9 cellular contexts compared by ENCODE assay signal in the genomic region with DNA sequence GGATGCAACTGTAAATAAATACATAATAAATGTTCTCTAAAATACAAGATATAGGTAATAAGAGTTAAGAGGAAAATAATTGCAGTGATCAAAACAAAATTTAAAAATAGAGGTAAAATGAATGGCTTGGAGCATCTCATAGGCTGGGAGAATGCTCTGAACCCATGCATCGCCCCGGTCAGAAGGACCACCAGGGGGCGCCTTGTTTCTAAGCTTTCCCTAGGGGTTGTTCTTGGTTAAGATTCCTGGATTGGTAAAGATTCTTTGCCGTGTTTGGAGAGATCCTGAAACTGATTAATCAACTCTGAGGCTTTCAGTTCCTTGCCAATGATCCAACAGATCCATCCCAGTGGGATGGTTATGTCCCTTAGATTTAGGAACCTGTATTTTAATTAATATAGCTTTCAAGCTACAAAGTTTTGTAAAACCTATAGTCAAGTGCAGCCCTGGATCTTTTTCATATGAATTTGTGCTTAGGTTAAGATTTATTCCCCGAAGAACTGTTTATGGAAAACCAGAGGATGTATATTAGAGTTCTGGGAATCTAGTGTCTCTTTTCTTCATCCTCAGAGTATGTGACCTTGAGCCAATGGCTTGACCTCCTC. TPM values are rescaled to one million over a fixed set of nuclear protein-coding genes. Genes with fewer than 3 reads are reported as not detected.
DNase-seq lines count a peak whose midpoint lies in the region; ATAC-seq, FAIRE-seq and TF ChIP-seq lines count a peak whose summit lies in the region.
"Had no signal": no experiment of that assay in that cellular context is flagged by ENCODE, and none has a peak within 500 bp of the region (broad histone marks: within the 10 kb centered on the region; RNA-seq: fewer than 3 reads in every experiment).

No MANE protein-coding gene starts in this region.

- no peak overlapping the region for H3K4me3 Mint-ChIP-seq in activated T-helper 1 cell treated with anti-CD3 and anti-CD28 coated beads, Interleukin-12 subunit alpha, Interleukin-12 subunit beta, Interleukin-2, Interleukin-4 antibody, amounts not matched to agents 30 ng/mL and 10 ng/mL and 1 ng/mL, durations not matched to agents 14 hours and 24 hours and 36 hours
- H3K4me3 Mint-ChIP-seq: activated naive CD8-positive, alpha-beta T cell had no signal

- peaks cover 0 to 8% (median 0%) of the 10 kb centered on the region in 3 experiments for H3K27me3 ChIP-seq in neuronal stem cell (ENCODE audit: control insufficient read depth in 3 of 3, insufficient read depth in 3 of 3, low read depth in 1 of 3, low read length in 3 of 3)

- no peaks in the 10 kb centered on the region for H3K4me1 ChIP-seq in neuronal stem cell (ENCODE audit: control insufficient read depth in 2 of 2, insufficient read depth in 1 of 2, low read depth in 1 of 2, low read length in 2 of 2)

- H2AFZ ChIP-seq in neuronal stem cell (ENCODE audit: low read length) = no peak overlapping the region

- intact Hi-C loops in activated T-helper 1 cell treated with anti-CD3 and anti-CD28 coated beads, Interleukin-12 subunit alpha, Interleukin-12 subunit beta, Interleukin-2, Interleukin-4 antibody, amounts not matched to agents 30 ng/mL and 10 ng/mL and 1 ng/mL, durations not matched to agents 14 hours and 24 hours and 36 hours (cut with micrococcal nuclease) = loop anchor here (1.0 to 5.0 kb wide), 8 partner anchors 34 to 315 kb away; no protein-coding TSS in a partner anchor

- no peaks in the 10 kb centered on the region for H3K36me3 Mint-ChIP-seq in activated T-helper 1 cell treated with anti-CD3 and anti-CD28 coated beads, Interleukin-12 subunit alpha, Interleukin-12 subunit beta, Interleukin-2, Interleukin-4 antibody, amounts not matched to agents 30 ng/mL and 10 ng/mL and 1 ng/mL, durations not matched to agents 14 hours and 24 hours and 36 hours (ENCODE audit: low read depth)
- H3K36me3 Mint-ChIP-seq: activated naive CD8-positive, alpha-beta T cell had no signal

- peak; percentile 97 for TF ChIP-seq CTCF in fibroblast of pulmonary artery (IDR thresholded peaks at IDR 0.05; ENCODE audit: low read length, missing control alignments)

- H2BK120ac ChIP-seq in neuronal stem cell (ENCODE audit: low read depth, low read length) = no peak overlapping the region

- H3K18ac ChIP-seq in neuronal stem cell (ENCODE audit: low read length) = no peak overlapping the region

- H3K4me3 ChIP-seq in fibroblast of pulmonary artery (replicated peaks; ENCODE audit: low read depth, low read length) (no peak overlapping the region), neuronal stem cell (ENCODE audit: low read length in 2 of 2) (no peak overlapping the region)

- H3K14ac ChIP-seq in neuronal stem cell (ENCODE audit: low read length) = no peak overlapping the region

- no peak overlapping the region for H3K4me2 ChIP-seq in neuronal stem cell (ENCODE audit: insufficient read depth, low read length, poor library complexity, severe bottlenecking)

- peaks cover 14% of the 10 kb centered on the region for H3K27me3 Mint-ChIP-seq in activated T-helper 1 cell treated with anti-CD3 and anti-CD28 coated beads, Interleukin-12 subunit alpha, Interleukin-12 subunit beta, Interleukin-2, Interleukin-4 antibody, amounts not matched to agents 30 ng/mL and 10 ng/mL and 1 ng/mL, durations not matched to agents 14 hours and 24 hours and 36 hours (ENCODE audit: insufficient read depth)
- H3K27me3 Mint-ChIP-seq: activated naive CD8-positive, alpha-beta T cell had no signal

- FAIRE-seq in RCC 7860 (lab: Jason Lieb, UNC) = peak; percentile 72

- no peak overlapping the region for H3K27ac ChIP-seq in neuronal stem cell (replicated peaks; ENCODE audit: low read length)

- no peaks in the 10 kb centered on the region for H3K9me3 Mint-ChIP-seq in activated T-helper 1 cell treated with anti-CD3 and anti-CD28 coated beads, Interleukin-12 subunit alpha, Interleukin-12 subunit beta, Interleukin-2, Interleukin-4 antibody, amounts not matched to agents 30 ng/mL and 10 ng/mL and 1 ng/mL, durations not matched to agents 14 hours and 24 hours and 36 hours

- no peak overlapping the region for H2BK12ac ChIP-seq in neuronal stem cell (ENCODE audit: low read length)

- H3K9me3 ChIP-seq in neuronal stem cell (replicated peaks in 1 of 2; ENCODE audit: control insufficient read depth in 2 of 2, insufficient read depth in 1 of 2, low read depth in 1 of 2, low read length in 2 of 2) = no peaks in the 10 kb centered on the region

- no CpG with 5 or more reads among the region's 5 CpGs for WGBS in neuronal stem cell (ENCODE audit: extremely low coverage in 2 of 2, insufficient read length in 2 of 2, insufficient replicate concordance in 1 of 2), 2 donors

- no peaks in the 10 kb centered on the region for H3K79me1 ChIP-seq in neuronal stem cell (ENCODE audit: low read depth, low read length)

- no peak overlapping the region for H4K8ac ChIP-seq in neuronal stem cell (ENCODE audit: low read depth, low read length)

- DNase-seq in DMS153 (lab: John Stamatoyannopoulos, UW) (peak; percentile 1), Kasumi-1 (lab: John Stamatoyannopoulos, UW) (peak; percentile 46 to 71), RCC 7860 (ENCODE audit: low spot score) (peak; percentile 48), fibroblast of pulmonary artery (ENCODE audit: low read depth) (peak; percentile 67), neuronal stem cell (ENCODE audit: low spot score) (peak; percentile 72), stromal cell of bone marrow (ENCODE audit: low read depth) (peak; percentile 33)
- DNase-seq in activated T-helper 1 cell treated with anti-CD3 and anti-CD28 coated beads, Interleukin-12 subunit alpha, Interleukin-12 subunit beta, Interleukin-2, Interleukin-4 antibody, amounts not matched to agents 30 ng/mL and 10 ng/mL and 1 ng/mL, durations not matched to agents 14 hours and 24 hours and 36 hours (ENCODE audit: low spot score) = peak; percentile 71

- peaks cover 6% of the 10 kb centered on the region for H3K4me1 Mint-ChIP-seq in activated T-helper 1 cell treated with anti-CD3 and anti-CD28 coated beads, Interleukin-12 subunit alpha, Interleukin-12 subunit beta, Interleukin-2, Interleukin-4 antibody, amounts not matched to agents 30 ng/mL and 10 ng/mL and 1 ng/mL, durations not matched to agents 14 hours and 24 hours and 36 hours (ENCODE audit: low read depth)

- H3K36me3 ChIP-seq in neuronal stem cell (replicated peaks in 1 of 2; ENCODE audit: control insufficient read depth in 2 of 2, insufficient read depth in 2 of 2, low read length in 2 of 2) = no peaks in the 10 kb centered on the region

- no peak overlapping the region for H3K27ac Mint-ChIP-seq in activated T-helper 1 cell treated with anti-CD3 and anti-CD28 coated beads, Interleukin-12 subunit alpha, Interleukin-12 subunit beta, Interleukin-2, Interleukin-4 antibody, amounts not matched to agents 30 ng/mL and 10 ng/mL and 1 ng/mL, durations not matched to agents 14 hours and 24 hours and 36 hours
- H3K27ac Mint-ChIP-seq: activated naive CD8-positive, alpha-beta T cell had no signal

- H2BK15ac ChIP-seq in neuronal stem cell (ENCODE audit: low read length) = no peak overlapping the region

- no peak overlapping the region for H3K23ac ChIP-seq in neuronal stem cell (ENCODE audit: low read depth, low read length, poor library complexity)

- H2AK5ac ChIP-seq in neuronal stem cell (ENCODE audit: low read depth, low read length) = no peak overlapping the region

- no peak for ATAC-seq in GM19023 (IDR thresholded peaks at IDR 0.05; ENCODE audit: unreplicated experiment)

- no peak overlapping the region for H2BK5ac ChIP-seq in neuronal stem cell (ENCODE audit: low read length)

- no peak overlapping the region for H3K4ac ChIP-seq in neuronal stem cell (ENCODE audit: low read length)

- H4K91ac ChIP-seq in neuronal stem cell (ENCODE audit: low read depth, low read length, poor library complexity) = no peak overlapping the region

- no peak overlapping the region for H3K9ac ChIP-seq in neuronal stem cell (ENCODE audit: low read depth, low read length, poor library complexity)

RNA-seq across cellular contexts. Expression of gene PRELID3B, which starts 45.3 kb away (rescaled TPM):
- total RNA-seq in activated T-helper 1 cell treated with anti-CD3 and anti-CD28 coated beads, Interleukin-12 subunit alpha, Interleukin-12 subunit beta, Interleukin-2, Interleukin-4 antibody, amounts not matched to agents 30 ng/mL and 10 ng/mL and 1 ng/mL, durations not matched to agents 14 hours and 24 hours and 36 hours = 121 and 123 TPM in 2 replicates
- polyA plus RNA-seq in neuronal stem cell (2013, experiment 1 of 2) = 21.2 TPM
- 21.3 TPM for polyA plus RNA-seq in neuronal stem cell (2013, experiment 2 of 2)

RNA-seq across cellular contexts. Expression of gene ATP5F1E, which starts 55.8 kb away (rescaled TPM):
- total RNA-seq in activated T-helper 1 cell treated with anti-CD3 and anti-CD28 coated beads, Interleukin-12 subunit alpha, Interleukin-12 subunit beta, Interleukin-2, Interleukin-4 antibody, amounts not matched to agents 30 ng/mL and 10 ng/mL and 1 ng/mL, durations not matched to agents 14 hours and 24 hours and 36 hours = 81.3 and 84.6 TPM in 2 replicates
- 74.0 TPM for polyA plus RNA-seq in neuronal stem cell (2013, experiment 1 of 2)
- 75.8 TPM for polyA plus RNA-seq in neuronal stem cell (2013, experiment 2 of 2)

Comparison
In these comparisons a context has a peak if more than half of its experiments do, and no peak if none do; other contexts are left out.
1. DNase-seq: peak in every context shown above with its lines; median percentile 72 in neuronal stem cell; 71 in activated T-helper 1 cell treated with anti-CD3 and anti-CD28 coated beads, Interleukin-12 subunit alpha, Interleukin-12 subunit beta, Interleukin-2, Interleukin-4 antibody, amounts not matched to agents 30 ng/mL and 10 ng/mL and 1 ng/mL, durations not matched to agents 14 hours and 24 hours and 36 hours; 67 in fibroblast of pulmonary artery; 58 in Kasumi-1; 48 in RCC 7860; 33 in stromal cell of bone marrow; 1 in DMS153.